Comparison of ENCODE assay signal across 1 cellular context in the genomic region with DNA sequence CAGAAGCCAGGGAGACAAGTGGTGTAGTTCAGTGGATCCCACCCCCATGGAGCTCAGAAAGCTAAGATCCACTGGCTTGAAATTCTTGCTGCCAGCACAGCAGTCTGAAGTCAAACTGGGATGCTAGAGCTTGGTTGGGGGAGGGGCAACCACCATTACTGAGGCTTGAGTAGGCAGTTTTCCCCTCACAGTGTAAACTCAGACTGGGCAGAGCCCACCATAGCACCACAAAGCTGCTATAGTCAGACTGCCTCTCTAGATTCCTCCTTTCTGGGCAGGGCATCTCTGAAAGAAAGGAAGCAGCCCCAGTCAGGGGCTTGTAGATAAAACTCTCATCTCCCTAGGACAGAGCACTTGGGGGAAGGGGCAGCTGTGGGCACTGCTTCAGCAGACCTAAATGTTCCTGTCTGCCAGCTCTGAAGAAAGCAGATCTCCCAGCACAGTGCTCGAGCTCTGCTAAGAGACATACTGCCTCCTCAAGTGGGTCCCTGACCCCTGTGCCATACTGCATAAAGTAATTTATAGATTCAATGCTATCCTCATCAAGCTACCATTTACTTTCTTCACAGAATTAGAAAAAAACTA.
TF ChIP-seq lines count a peak whose summit lies in the region.

No MANE protein-coding gene starts in this region.

TF ChIP-seq in WTC11, 78 proteins besides CTCF, POLR2A, EP300 and RAD21 (continued from another document):
- no peak for TF ChIP-seq ZNF423 (CRISPR knock-in tag; IDR thresholded peaks at IDR 0.05)
